In genomic region chr5:109656829-109657228, GRCh38 we compare ENCODE assay signal across 8 cellular contexts. TPM values are rescaled to one million over a fixed set of nuclear protein-coding genes. Genes with fewer than 3 reads are reported as not detected.
A peak's percentile ranks its signal among the peaks of the same experiment; 100 is the strongest.
DNase-seq lines count a peak whose midpoint lies in the region; ATAC-seq and TF ChIP-seq lines count a peak whose summit lies in the region.

No MANE protein-coding gene starts in this region.

- no peaks in the 10 kb centered on the region for H3K36me3 Mint-ChIP-seq in activated CD8-positive, alpha-beta T cell treated with anti-CD3 and anti-CD28 coated beads for 36 hours (ENCODE audit: low read depth)

- no peaks in the 10 kb centered on the region for H3K36me3 ChIP-seq in prostate gland

- CTCF ChIA-PET in activated CD8-positive, alpha-beta T cell treated with anti-CD3 and anti-CD28 coated beads for 36 hours (lab: Charles Lee) = interaction anchor here (1.2 to 1.6 kb wide), 2 partner anchors 27 to 32 kb away, joined by 4 read pairs; no protein-coding TSS in a partner anchor

- peaks cover 5% of the 10 kb centered on the region for H3K27me3 Mint-ChIP-seq in activated CD8-positive, alpha-beta T cell treated with anti-CD3 and anti-CD28 coated beads for 36 hours

- no peak for TF ChIP-seq POLR2A in prostate gland (IDR thresholded peaks at IDR 0.05)

- WGBS in prostate gland = 33% methylated on average over 4 of the region's 4 CpGs

- no peaks in the 10 kb centered on the region for H3K9me3 ChIP-seq in prostate gland

- no peak overlapping the region for H3K27ac ChIP-seq in prostate gland

- H3K9me3 Mint-ChIP-seq in activated CD8-positive, alpha-beta T cell treated with anti-CD3 and anti-CD28 coated beads for 36 hours = no peaks in the 10 kb centered on the region

- POLR2A ChIA-PET in activated CD8-positive, alpha-beta T cell treated with anti-CD3 and anti-CD28 coated beads for 36 hours (lab: Charles Lee) = no interaction called here

- no peak for TF ChIP-seq CTCF in AG09319 (IDR thresholded peaks at IDR 0.05; ENCODE audit: low read depth, low read length)
- no peak for TF ChIP-seq CTCF in activated CD8-positive, alpha-beta T cell treated with anti-CD3 and anti-CD28 coated beads for 36 hours (IDR thresholded peaks at IDR 0.05)
- no peak for TF ChIP-seq CTCF in fibroblast of mammary gland (conservative IDR thresholded peaks at IDR 0.05; ENCODE audit: control insufficient read depth, insufficient read depth, low read depth, low read length)
- TF ChIP-seq CTCF in prostate gland (IDR thresholded peaks at IDR 0.05) = no peak
- TF ChIP-seq CTCF in GM10266 (IDR thresholded peaks at IDR 0.05; ENCODE audit: control insufficient read depth, insufficient read depth, low read depth, missing control alignments) = no peak

- intact Hi-C loops in activated CD8-positive, alpha-beta T cell treated with anti-CD3 and anti-CD28 coated beads for 36 hours (cut with micrococcal nuclease) = no loop called here
- intact Hi-C loops in prostate gland (cut with DNase I) = no loop called here

- DNase-seq in AG09319 (ENCODE audit: extremely low read depth, low read depth) = peak; percentile 14
- peak; percentile 96 for DNase-seq in Kasumi-1 (lab: John Stamatoyannopoulos, UW)
- peak; percentile 52 for DNase-seq in activated CD8-positive, alpha-beta T cell treated with anti-CD3 and anti-CD28 coated beads for 36 hours
- peak; percentile 63 for DNase-seq in fibroblast of mammary gland (ENCODE audit: low read depth)
- peak; percentile 11 for DNase-seq in prostate gland (ENCODE audit: low spot score)
- no peak for DNase-seq in GM10266 (ENCODE audit: extremely low spot score)
- no peak for DNase-seq in NCI-H1417 (lab: John Stamatoyannopoulos, UW)
- no peak for DNase-seq in NCI-H446 (lab: John Stamatoyannopoulos, UW)

- H3K4me3 ChIP-seq in fibroblast of mammary gland (ENCODE audit: control insufficient read depth, low read depth, low read length) (no peak overlapping the region), prostate gland (no peak overlapping the region)

- no peak overlapping the region for H3K4me3 Mint-ChIP-seq in activated CD8-positive, alpha-beta T cell treated with anti-CD3 and anti-CD28 coated beads for 36 hours

- H3K27ac Mint-ChIP-seq in activated CD8-positive, alpha-beta T cell treated with anti-CD3 and anti-CD28 coated beads for 36 hours = no peak overlapping the region

- no peaks in the 10 kb centered on the region for H3K27me3 ChIP-seq in prostate gland (replicated peaks; ENCODE audit: insufficient read depth)

- H3K4me1 Mint-ChIP-seq in activated CD8-positive, alpha-beta T cell treated with anti-CD3 and anti-CD28 coated beads for 36 hours (ENCODE audit: low read depth) = peaks cover 23% of the 10 kb centered on the region

- no peaks in the 10 kb centered on the region for H3K4me1 ChIP-seq in prostate gland (replicated peaks)

- ATAC-seq in activated CD8-positive, alpha-beta T cell treated with anti-CD3 and anti-CD28 coated beads for 36 hours = peak; percentile 67

RNA-seq across cellular contexts. Expression of gene MAN2A1, which starts 32.9 kb away (rescaled TPM):
- total RNA-seq in activated CD8-positive, alpha-beta T cell treated with anti-CD3 and anti-CD28 coated beads for 36 hours = 10 to 100 TPM; 29.9 to 30.6 TPM
- total RNA-seq in prostate gland = 10 to 100 TPM; 29.6 to 36.2 TPM

Comparison
In these comparisons a context has a peak if more than half of its experiments do, and no peak if none do; other contexts are left out.
1. DNase-seq: peak in AG09319 (single experiment), Kasumi-1 (2 of 2), activated CD8-positive, alpha-beta T cell treated with anti-CD3 and anti-CD28 coated beads for 36 hours (single experiment), fibroblast of mammary gland (single experiment) and prostate gland (single experiment); none in GM10266 (single experiment), NCI-H1417 (0 of 3) and NCI-H446 (0 of 2).